ENCODE assay signal across 1 cellular context in genomic region chr19:9620842-9621155, GRCh38.
TF ChIP-seq lines count a peak whose summit lies in the region.

No MANE protein-coding gene starts in this region.

TF ChIP-seq in endothelial cell of umbilical vein, 7 proteins besides CTCF, POLR2A, EP300 and RAD21:
- no peak for TF ChIP-seq POLR2AphosphoS5 (IDR thresholded peaks at IDR 0.05; ENCODE audit: insufficient read depth, low read depth, low read length)
- no peak for TF ChIP-seq MAX (IDR thresholded peaks at IDR 0.05; ENCODE audit: insufficient read depth, insufficient read length)
- no peak for TF ChIP-seq JUN (IDR thresholded peaks at IDR 0.05; ENCODE audit: borderline replicate concordance, insufficient read depth, insufficient read length, low read depth)
- no peak for TF ChIP-seq GATA2 (IDR thresholded peaks at IDR 0.05; ENCODE audit: insufficient read depth, insufficient read length, low read depth, low read length)
- TF ChIP-seq EZH2 (IDR thresholded peaks at IDR 0.05; ENCODE audit: borderline replicate concordance, low read depth, low read length, severe bottlenecking): no peak
- TF ChIP-seq MYC (IDR thresholded peaks at IDR 0.05; ENCODE audit: low read depth, low read length): no peak
- TF ChIP-seq FOS (IDR thresholded peaks at IDR 0.05; ENCODE audit: borderline replicate concordance, insufficient read depth, low read length): no peak
